Comparison of ENCODE assay signal across 1 cellular context in the genomic region with DNA sequence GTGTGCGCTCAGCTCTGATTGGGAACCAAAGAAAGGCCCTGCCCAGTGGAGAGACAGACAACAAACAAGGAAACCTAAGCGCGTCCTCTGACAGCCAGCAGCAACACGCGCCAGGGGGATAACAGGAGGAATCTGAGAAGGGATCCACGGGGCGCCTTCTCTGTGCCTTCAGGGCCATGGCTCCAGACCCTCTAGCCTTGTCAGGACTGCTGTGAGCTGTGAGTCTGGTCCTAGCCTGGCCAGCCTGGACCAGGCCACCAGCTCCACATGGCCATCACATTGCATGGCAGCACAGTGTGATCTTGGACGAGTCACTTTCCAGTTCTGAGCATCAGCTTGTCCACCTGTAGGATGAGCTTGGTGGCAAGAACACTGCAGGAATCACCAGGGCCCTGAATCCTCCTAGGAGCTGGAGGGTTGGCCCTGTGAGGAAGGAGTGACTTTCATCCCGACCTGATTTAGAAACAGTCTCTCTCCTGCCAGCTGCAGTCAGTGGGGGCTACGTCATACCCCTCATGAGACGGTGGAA.
TF ChIP-seq lines count a peak whose summit lies in the region.

No MANE protein-coding gene starts in this region.

TF ChIP-seq in H1, 55 proteins besides CTCF, POLR2A, EP300 and RAD21:
- TF ChIP-seq KDM1A (IDR thresholded peaks at IDR 0.05; ENCODE audit: borderline replicate concordance, low read length) (no peak), TAF7 (optimal IDR thresholded peaks at IDR 0.05; ENCODE audit: borderline replicate concordance, low read depth, low read length) (no peak), ASH2L (IDR thresholded peaks at IDR 0.05; ENCODE audit: low read length) (no peak), GTF2F1 (IDR thresholded peaks at IDR 0.05; ENCODE audit: borderline replicate concordance, low read depth, low read length) (no peak)
TF ChIP-seq in H1: peak in this region for 0.
